33 cellular contexts compared by ENCODE assay signal in the genomic region with DNA sequence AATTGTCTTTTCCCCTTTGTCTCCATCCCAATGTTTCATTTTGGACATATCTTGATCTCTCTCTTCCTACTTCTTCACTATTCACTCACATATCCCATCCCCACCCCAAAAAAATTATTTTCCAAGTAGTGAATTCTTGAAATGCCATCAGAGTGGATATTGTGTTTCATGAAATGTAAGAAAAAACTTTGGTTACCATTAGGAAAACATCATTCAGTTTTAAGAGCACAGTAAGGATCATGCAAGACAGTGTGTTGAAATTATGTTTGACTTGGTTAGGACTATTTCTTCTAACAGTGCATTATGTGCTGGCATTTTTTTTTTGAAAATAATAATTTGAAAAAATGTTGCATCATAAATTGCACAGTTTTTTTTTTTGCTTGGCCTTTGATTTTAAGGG. TPM values are rescaled to one million over a fixed set of nuclear protein-coding genes. Genes with fewer than 3 reads are reported as not detected.
"Had no signal": no experiment of that assay in that cellular context is flagged by ENCODE, and none has a peak within 500 bp of the region (broad histone marks: within the 10 kb centered on the region; RNA-seq: fewer than 3 reads in every experiment).

No MANE protein-coding gene starts in this region.

- DNase-seq: activated B cell treated with CpG ODN at 0.5 μM for 24 hours; activated CD4-positive, alpha-beta T cell treated with anti-CD3 and anti-CD28 coated beads for 48 hours; activated CD4-positive, alpha-beta T cell treated with anti-CD3 and anti-CD28 coated beads, Interleukin-2, amount 50 U/mL, for 1 hour; activated CD4-positive, alpha-beta T cell treated with anti-CD3 and anti-CD28 coated beads, Interleukin-2, amount 50 U/mL, for 48 hours; activated CD8-positive, alpha-beta memory T cell treated with anti-CD3 and anti-CD28 coated beads for 24 hours; activated CD8-positive, alpha-beta T cell treated with anti-CD3 and anti-CD28 coated beads for 36 hours; activated effector memory CD4-positive, alpha-beta T cell treated with Interleukin-2 at 50 U/mL for 16 hours; activated gamma-delta T cell treated with Interleukin-2 at 50 U/mL for 16 hours; activated naive CD4-positive, alpha-beta T cell treated with Interleukin-2 at 50 U/mL for 16 hours; activated naive CD8-positive, alpha-beta T cell treated with anti-CD3 and anti-CD28 coated beads for 36 hours; activated naive CD8-positive, alpha-beta T cell treated with anti-CD3 and anti-CD28 coated beads, Interleukin-2, amount 50 U/mL, for 24 hours; activated T-cell treated with anti-CD3 and anti-CD28 coated beads, Interleukin-2, amount 50 U/mL, for 4 hours; anterior cingulate cortex; central memory CD4-positive, alpha-beta T cell; cerebellar nuclear complex; colonic mucosa; dorsolateral prefrontal cortex; effector memory CD4-positive, alpha-beta T cell; endodermal cell; foreskin fibroblast; head of caudate nucleus; T-helper 1 cell; T-helper 17 cell; T1000; WERI-Rb-1 had no signal

- H3K27ac ChIP-seq: colonic mucosa, dorsolateral prefrontal cortex, WERI-Rb-1 had no signal

- H3K9me3 Mint-ChIP-seq: activated B cell treated with CpG ODN at 0.5 μM for 24 hours; activated CD8-positive, alpha-beta T cell treated with anti-CD3 and anti-CD28 coated beads for 36 hours; activated naive CD4-positive, alpha-beta T cell treated with anti-CD3 and anti-CD28 coated beads, Interleukin-2, amount 50 U/mL, for 24 hours; activated naive CD8-positive, alpha-beta T cell treated with anti-CD3 and anti-CD28 coated beads for 36 hours; activated naive CD8-positive, alpha-beta T cell treated with anti-CD3 and anti-CD28 coated beads, Interleukin-2, amount 50 U/mL, for 24 hours; activated T-cell treated with anti-CD3 and anti-CD28 coated beads, Interleukin-2, amount 50 U/mL, for 4 hours; activated T-helper 17 cell treated with anti-CD3 and anti-CD28 coated beads, Interleukin-2, amount 50 U/mL, for 72 hours; dendritic cell treated with granulocyte-macrophage colony-stimulating factor and Interleukin-4, amounts not matched to agents 40 ng/mL and 50 ng/mL, for 4 days; endodermal cell; T-helper 2 cell treated with Interferon-gamma antibody and Interleukin-4, amounts not matched to agents 5 μg/mL and 100 μg/mL, for 36 hours had no signal

- H3K4me3 Mint-ChIP-seq: activated B cell treated with CpG ODN at 0.5 μM for 24 hours; activated CD8-positive, alpha-beta T cell treated with anti-CD3 and anti-CD28 coated beads for 36 hours; activated naive CD4-positive, alpha-beta T cell treated with anti-CD3 and anti-CD28 coated beads, Interleukin-2, amount 50 U/mL, for 24 hours; activated naive CD8-positive, alpha-beta T cell treated with anti-CD3 and anti-CD28 coated beads for 36 hours; activated naive CD8-positive, alpha-beta T cell treated with anti-CD3 and anti-CD28 coated beads, Interleukin-2, amount 50 U/mL, for 24 hours; activated T-cell treated with anti-CD3 and anti-CD28 coated beads, Interleukin-2, amount 50 U/mL, for 4 hours; activated T-helper 17 cell treated with anti-CD3 and anti-CD28 coated beads, Interleukin-2, amount 50 U/mL, for 72 hours; dendritic cell treated with granulocyte-macrophage colony-stimulating factor and Interleukin-4, amounts not matched to agents 40 ng/mL and 50 ng/mL, for 4 days; endodermal cell; T-helper 17 cell; T-helper 2 cell treated with Interferon-gamma antibody and Interleukin-4, amounts not matched to agents 5 μg/mL and 100 μg/mL, for 36 hours had no signal

- FAIRE-seq: astrocyte, frontal cortex had no signal

- H3K36me3 ChIP-seq: colonic mucosa, WERI-Rb-1 had no signal

- H3K9me3 ChIP-seq: colonic mucosa had no signal

- H3K27ac Mint-ChIP-seq: activated B cell treated with CpG ODN at 0.5 μM for 24 hours; activated CD8-positive, alpha-beta T cell treated with anti-CD3 and anti-CD28 coated beads for 36 hours; activated naive CD4-positive, alpha-beta T cell treated with anti-CD3 and anti-CD28 coated beads, Interleukin-2, amount 50 U/mL, for 24 hours; activated naive CD8-positive, alpha-beta T cell treated with anti-CD3 and anti-CD28 coated beads for 36 hours; activated naive CD8-positive, alpha-beta T cell treated with anti-CD3 and anti-CD28 coated beads, Interleukin-2, amount 50 U/mL, for 24 hours; activated T-helper 17 cell treated with anti-CD3 and anti-CD28 coated beads, Interleukin-2, amount 50 U/mL, for 72 hours; dendritic cell treated with granulocyte-macrophage colony-stimulating factor and Interleukin-4, amounts not matched to agents 40 ng/mL and 50 ng/mL, for 4 days; endodermal cell; T-helper 17 cell; T-helper 2 cell treated with Interferon-gamma antibody and Interleukin-4, amounts not matched to agents 5 μg/mL and 100 μg/mL, for 36 hours had no signal

- H3K4me3 ChIP-seq: colonic mucosa, dorsolateral prefrontal cortex had no signal

- ATAC-seq: activated CD4-positive, CD25-positive, alpha-beta regulatory T cell treated with anti-CD3 and anti-CD28 coated beads, Interleukin-2, amount 50 U/mL, for 24 hours; activated CD8-positive, alpha-beta T cell treated with anti-CD3 and anti-CD28 coated beads for 36 hours; activated naive CD8-positive, alpha-beta T cell treated with anti-CD3 and anti-CD28 coated beads, Interleukin-2, amount 50 U/mL, for 24 hours; activated T-cell treated with anti-CD3 and anti-CD28 coated beads, Interleukin-2, amount 50 U/mL, for 4 hours; activated T-helper 17 cell treated with anti-CD3 and anti-CD28 coated beads, Interleukin-2, amount 50 U/mL, for 72 hours; esophagus mucosa; T-helper 17 cell had no signal

- H3K36me3 Mint-ChIP-seq: activated naive CD4-positive, alpha-beta T cell treated with anti-CD3 and anti-CD28 coated beads, Interleukin-2, amount 50 U/mL, for 24 hours; activated naive CD8-positive, alpha-beta T cell treated with anti-CD3 and anti-CD28 coated beads for 36 hours had no signal

- H3K4me1 ChIP-seq: colonic mucosa had no signal

RNA-seq across cellular contexts. Expression of a gene that starts 5.7 kb away (rescaled TPM):
- total RNA-seq: activated B cell treated with CpG ODN at 0.5 μM for 24 hours; activated CD8-positive, alpha-beta T cell treated with anti-CD3 and anti-CD28 coated beads for 36 hours; activated naive CD8-positive, alpha-beta T cell treated with anti-CD3 and anti-CD28 coated beads for 36 hours; activated T-cell treated with anti-CD3 and anti-CD28 coated beads, Interleukin-2, amount 50 U/mL, for 4 hours; activated T-helper 17 cell treated with anti-CD3 and anti-CD28 coated beads, Interleukin-2, amount 50 U/mL, for 72 hours; T-helper 17 cell had no signal
